ENCODE assay signal across 9 cellular contexts in genomic region chr1:77143529-77144121, GRCh38.
DNase-seq lines count a peak whose midpoint lies in the region; ATAC-seq and TF ChIP-seq lines count a peak whose summit lies in the region.
"Had no signal": no experiment of that assay in that cellular context is flagged by ENCODE, and none has a peak within 500 bp of the region (broad histone marks: within the 10 kb centered on the region; RNA-seq: fewer than 3 reads in every experiment).

No MANE protein-coding gene starts in this region.

- H3K4me1 ChIP-seq in OCI-LY7 (ENCODE audit: insufficient read depth, low read length, poor library complexity, severe bottlenecking) (no peaks in the 10 kb centered on the region), mesendoderm (ENCODE audit: control insufficient read depth, low read depth, low read length) (no peaks in the 10 kb centered on the region)

- H3K36me3 ChIP-seq in OCI-LY7 (ENCODE audit: insufficient read depth, low read length): no peaks in the 10 kb centered on the region
- no peaks in the 10 kb centered on the region for H3K36me3 ChIP-seq in mesendoderm (ENCODE audit: control insufficient read depth, insufficient read depth, low read length)

- intact Hi-C loops in OCI-LY7 (cut with micrococcal nuclease; ENCODE audit: unreplicated experiment): loop anchor here (1.0 kb wide), 1 partner anchor 989 kb away; no protein-coding TSS in a partner anchor

- DNase-seq in GM03348 (ENCODE audit: low spot score) (peak; percentile 20), OCI-LY7 (ENCODE audit: low spot score) (peak; percentile 25), fibroblast of peridontal ligament (ENCODE audit: extremely low read depth) (peak; percentile 39), mesendoderm (no peak)
- DNase-seq: caudate nucleus had no signal

- CTCF ChIA-PET in OCI-LY7 (lab: Charles Lee; ENCODE audit: unreplicated experiment): no interaction called here

- BruUV-seq in OCI-LY7 (replicated peaks; lab: Mats Ljungman, UMichigan): no TSS peak

- TF ChIP-seq CTCF in 22Rv1 (IDR thresholded peaks at IDR 0.05) (peak; percentile 65), OCI-LY7 (conservative IDR thresholded peaks at IDR 0.05; ENCODE audit: low read length) (peak; percentile 80)

- H2BK5ac ChIP-seq in mesendoderm (ENCODE audit: low read length): no peak overlapping the region

- H3K27me3 ChIP-seq in mesendoderm (ENCODE audit: insufficient read depth, low read length, poor library complexity): no peaks in the 10 kb centered on the region

- H3K9me2 ChIP-seq in OCI-LY7 (ENCODE audit: insufficient read depth, low read length): no peaks in the 10 kb centered on the region

- no peak overlapping the region for H4K5ac ChIP-seq in mesendoderm (ENCODE audit: low read length)

- ATAC-seq in HG02798 (IDR thresholded peaks at IDR 0.05; ENCODE audit: poor library complexity, unreplicated experiment) (no peak), HG03565 (IDR thresholded peaks at IDR 0.05; ENCODE audit: unreplicated experiment) (no peak), HG02759 (IDR thresholded peaks at IDR 0.05; ENCODE audit: unreplicated experiment) (no peak)

- H2BK15ac ChIP-seq in mesendoderm (replicated peaks; ENCODE audit: low read depth): no peak overlapping the region

- H3K18ac ChIP-seq in mesendoderm (ENCODE audit: low read length): no peak overlapping the region

- H3K56ac ChIP-seq in mesendoderm (ENCODE audit: low read length): no peak overlapping the region

- H3K4ac ChIP-seq in mesendoderm (ENCODE audit: low read depth, low read length): no peak overlapping the region

- H3K27ac ChIP-seq in 22Rv1 (no peak overlapping the region), OCI-LY7 (ENCODE audit: low read depth, low read length, poor library complexity, severe bottlenecking) (no peak overlapping the region), mesendoderm (ENCODE audit: low read depth, low read length) (no peak overlapping the region)

- H4K20me1 ChIP-seq in OCI-LY7 (ENCODE audit: insufficient read depth, low read length): 0 out of 2 replicates have a peak, but pooled peaks cover 9% of the 10 kb centered on the region

- no peaks in the 10 kb centered on the region for H3K79me1 ChIP-seq in mesendoderm (ENCODE audit: low read length)

- WGBS in mesendoderm (ENCODE audit: extremely low coverage, insufficient coverage, low lambda C conversion rate): no CpG with 5 or more reads among the region's 2 CpGs

- H2AFZ ChIP-seq in OCI-LY7 (ENCODE audit: low read length): no peak overlapping the region

- H2AK5ac ChIP-seq in mesendoderm (ENCODE audit: low read length): no peak overlapping the region

- H3K79me2 ChIP-seq in OCI-LY7 (ENCODE audit: insufficient read depth, low read depth, low read length) (no peaks in the 10 kb centered on the region; the same call in 1 of the 2 replicates), mesendoderm (ENCODE audit: control insufficient read depth, insufficient read depth, low read length) (no peaks in the 10 kb centered on the region)

- H4K8ac ChIP-seq in mesendoderm (ENCODE audit: low read depth, low read length): no peak overlapping the region

- H2BK120ac ChIP-seq in mesendoderm (ENCODE audit: low read depth, low read length): no peak overlapping the region

- H3K4me3 ChIP-seq in OCI-LY7 (ENCODE audit: low read depth, low read length, poor library complexity, severe bottlenecking) (no peak overlapping the region), mesendoderm (ENCODE audit: low read length) (no peak overlapping the region)

- H3K23ac ChIP-seq in mesendoderm (ENCODE audit: low read length): no peak overlapping the region

- H3K9ac ChIP-seq in mesendoderm (ENCODE audit: low read length): no peak overlapping the region

- no peaks in the 10 kb centered on the region for H3K9me3 ChIP-seq in OCI-LY7 (ENCODE audit: low read length)

- POLR2A ChIA-PET in OCI-LY7 (lab: Charles Lee): interaction anchor here (0.6 kb wide), 1 partner anchor 596 kb away, joined by 3 read pairs; no protein-coding TSS in a partner anchor

- H3K4me2 ChIP-seq in OCI-LY7 (ENCODE audit: low read length) (no peak overlapping the region), mesendoderm (ENCODE audit: low read length) (no peak overlapping the region)
